ENCODE assay signal across 16 cellular contexts in the genomic region with DNA sequence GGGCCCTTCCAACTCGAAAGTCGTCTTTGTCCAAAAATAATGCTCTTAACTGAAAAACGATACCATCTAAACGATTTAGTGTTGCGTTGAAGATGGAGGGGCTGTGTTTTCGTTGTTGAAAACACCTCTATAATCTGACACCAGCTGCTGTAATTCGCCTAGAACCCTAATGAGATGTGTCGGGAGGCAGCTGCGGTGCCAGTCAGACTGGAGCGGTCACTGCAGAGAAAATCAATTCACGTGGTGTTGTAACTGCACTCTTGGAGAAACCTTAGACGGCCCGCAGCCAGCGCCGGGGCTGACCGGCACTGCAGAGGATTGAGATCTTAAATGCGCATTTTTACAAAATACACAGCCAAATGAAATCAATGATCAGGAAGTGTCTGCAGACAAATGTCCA.
A peak's percentile ranks its signal among the peaks of the same experiment; 100 is the strongest.
DNase-seq lines count a peak whose midpoint lies in the region; ATAC-seq and TF ChIP-seq lines count a peak whose summit lies in the region.
"Had no signal": no experiment of that assay in that cellular context is flagged by ENCODE, and none has a peak within 500 bp of the region (broad histone marks: within the 10 kb centered on the region; RNA-seq: fewer than 3 reads in every experiment).

No MANE protein-coding gene starts in this region.

- H3K4me3 Mint-ChIP-seq in GM23338 (no peak overlapping the region; the same call in 2 of the 3 replicates), glutamatergic neuron (ENCODE audit: unreplicated experiment) (peak overlapping the region; percentile 81)
- H3K4me3 Mint-ChIP-seq: activated CD4-positive, alpha-beta T cell treated with anti-CD3 and anti-CD28 coated beads, Interleukin-2, amount 10 ng/mL, durations not matched to agents 7 days and 5 days; CD8-positive, alpha-beta T cell had no signal

- H3K79me2 ChIP-seq in GM23338 (replicated peaks; ENCODE audit: insufficient read depth), result no peaks in the 10 kb centered on the region

- peak overlapping the region; percentile 67; the same call in 1 of the 2 replicates for H3K27ac Mint-ChIP-seq in GM23338
- H3K27ac Mint-ChIP-seq in glutamatergic neuron (ENCODE audit: unreplicated experiment), result peak overlapping the region; percentile 96
- H3K27ac Mint-ChIP-seq: activated CD4-positive, alpha-beta T cell treated with anti-CD3 and anti-CD28 coated beads, Interleukin-2, amount 10 ng/mL, durations not matched to agents 7 days and 5 days; CD8-positive, alpha-beta T cell had no signal

- peak; percentile 48; the same call in 2 of the 3 replicates for ATAC-seq in GM23338
- ATAC-seq: CD8-positive, alpha-beta T cell had no signal

- no peaks in the 10 kb centered on the region for H3K27me3 ChIP-seq in GM23338 (ENCODE audit: insufficient read depth)
- H3K27me3 ChIP-seq: breast epithelium, testis had no signal

- DNase-seq in GM23338 (ENCODE audit: low spot score) (peak; percentile 17), NCI-H2171 (lab: John Stamatoyannopoulos, UW) (peak; percentile 29), glutamatergic neuron (peak; percentile 80), retina (peak; percentile 63), coronary artery (ENCODE audit: low spot score) (no peak), AML-193 (lab: John Stamatoyannopoulos, UW) (no peak), amniotic stem cell (lab: John Stamatoyannopoulos, UW) (no peak)
- DNase-seq: activated CD4-positive, alpha-beta T cell treated with anti-CD3 and anti-CD28 coated beads, Interleukin-2, amount 10 ng/mL, durations not matched to agents 7 days and 5 days; activated CD8-positive, alpha-beta memory T cell treated with anti-CD3 and anti-CD28 coated beads, Interleukin-2, amount 50 U/mL, for 4 hours; CD8-positive, alpha-beta T cell; dermis blood vessel endothelial cell; Karpas-422; NCI-H1092 treated with DMSO at 0.1 percent for 48 hours; NCI-H226; testis had no signal

- TF ChIP-seq CTCF in GM23338 (conservative IDR thresholded peaks at IDR 0.05; ENCODE audit: low read depth in 2 of 2), result no peak
- TF ChIP-seq CTCF in glutamatergic neuron (IDR thresholded peaks at IDR 0.05; ENCODE audit: partially characterized antibody, unreplicated experiment), result no peak
- no peak for TF ChIP-seq CTCF in coronary artery (IDR thresholded peaks at IDR 0.05)

- H3K27ac ChIP-seq in GM23338 (ENCODE audit: low read depth) (no peak overlapping the region), coronary artery (no peak overlapping the region)
- H3K27ac ChIP-seq: breast epithelium, testis had no signal

- no peaks in the 10 kb centered on the region for H3K9me3 Mint-ChIP-seq in GM23338
- H3K9me3 Mint-ChIP-seq in glutamatergic neuron (ENCODE audit: unreplicated experiment), result peaks cover 6% of the 10 kb centered on the region
- H3K9me3 Mint-ChIP-seq: activated CD4-positive, alpha-beta T cell treated with anti-CD3 and anti-CD28 coated beads, Interleukin-2, amount 10 ng/mL, durations not matched to agents 7 days and 5 days; CD8-positive, alpha-beta T cell had no signal

- H3K4me1 Mint-ChIP-seq in GM23338 (peaks cover 13% of the 10 kb centered on the region; the same call in 2 of the 3 replicates), glutamatergic neuron (ENCODE audit: low read depth, unreplicated experiment) (peaks cover 28% of the 10 kb centered on the region)
- H3K4me1 Mint-ChIP-seq: activated CD4-positive, alpha-beta T cell treated with anti-CD3 and anti-CD28 coated beads, Interleukin-2, amount 10 ng/mL, durations not matched to agents 7 days and 5 days had no signal

- no peaks in the 10 kb centered on the region for H4K20me1 ChIP-seq in GM23338 (replicated peaks; ENCODE audit: insufficient read depth)

- no peak overlapping the region for H2AFZ ChIP-seq in GM23338

- H3K4me3 ChIP-seq in GM23338 (no peak overlapping the region), coronary artery (no peak overlapping the region)
- H3K4me3 ChIP-seq: breast epithelium, testis had no signal

- H3K27me3 Mint-ChIP-seq in GM23338 (ENCODE audit: insufficient read depth, low read depth, poor library complexity) (peaks cover 1% of the 10 kb centered on the region), glutamatergic neuron (ENCODE audit: unreplicated experiment) (peaks cover 4% of the 10 kb centered on the region)

- 0 out of 2 replicates have a peak overlapping the region, but pooled peaks have one; percentile 19 for H3K4me2 ChIP-seq in GM23338

- H3K36me3 ChIP-seq in GM23338 (ENCODE audit: insufficient read depth), result no peaks in the 10 kb centered on the region
- H3K36me3 ChIP-seq: breast epithelium had no signal

- H3F3A ChIP-seq in GM23338 (replicated peaks; ENCODE audit: low read depth), result no peaks in the 10 kb centered on the region

- H3K4me1 ChIP-seq in GM23338 (ENCODE audit: insufficient read depth), result no peaks in the 10 kb centered on the region
- H3K4me1 ChIP-seq: breast epithelium, testis had no signal

- H3K9me2 ChIP-seq in GM23338 (ENCODE audit: insufficient read depth), result no peaks in the 10 kb centered on the region

- H3K36me3 Mint-ChIP-seq in GM23338 (ENCODE audit: low read depth) (no peaks in the 10 kb centered on the region), glutamatergic neuron (ENCODE audit: unreplicated experiment) (no peaks in the 10 kb centered on the region)
- H3K36me3 Mint-ChIP-seq: CD8-positive, alpha-beta T cell had no signal

TF ChIP-seq in GM23338, 12 proteins besides CTCF, POLR2A, EP300 and RAD21:
- TF ChIP-seq STAT1 (IDR thresholded peaks at IDR 0.05; ENCODE audit: unreplicated experiment) (no peak), REST (IDR thresholded peaks at IDR 0.05; ENCODE audit: unreplicated experiment) (no peak), EZH2 (IDR thresholded peaks at IDR 0.05; ENCODE audit: low read depth, unreplicated experiment) (no peak), JUNB (IDR thresholded peaks at IDR 0.05; ENCODE audit: unreplicated experiment) (no peak), POLR2AphosphoS5 (IDR thresholded peaks at IDR 0.05; ENCODE audit: low read depth) (no peak), ZNF331 (CRISPR knock-in tag; IDR thresholded peaks at IDR 0.05; ENCODE audit: low read depth) (no peak), ZNF114 (CRISPR knock-in tag; IDR thresholded peaks at IDR 0.05) (no peak), NANOG (IDR thresholded peaks at IDR 0.05; ENCODE audit: borderline replicate concordance) (no peak), CREB1 (CRISPR knock-in tag; IDR thresholded peaks at IDR 0.05; ENCODE audit: low read depth) (no peak)
- TF ChIP-seq, protein P1, sequence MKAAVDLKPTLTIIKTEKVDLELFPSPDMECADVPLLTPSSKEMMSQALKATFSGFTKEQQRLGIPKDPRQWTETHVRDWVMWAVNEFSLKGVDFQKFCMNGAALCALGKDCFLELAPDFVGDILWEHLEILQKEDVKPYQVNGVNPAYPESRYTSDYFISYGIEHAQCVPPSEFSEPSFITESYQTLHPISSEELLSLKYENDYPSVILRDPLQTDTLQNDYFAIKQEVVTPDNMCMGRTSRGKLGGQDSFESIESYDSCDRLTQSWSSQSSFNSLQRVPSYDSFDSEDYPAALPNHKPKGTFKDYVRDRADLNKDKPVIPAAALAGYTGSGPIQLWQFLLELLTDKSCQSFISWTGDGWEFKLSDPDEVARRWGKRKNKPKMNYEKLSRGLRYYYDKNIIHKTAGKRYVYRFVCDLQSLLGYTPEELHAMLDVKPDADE (IDR thresholded peaks at IDR 0.05), result no peak

Comparison
In these comparisons a context has a peak if more than half of its experiments do, and no peak if none do; other contexts are left out.
1. DNase-seq: peak in GM23338 (single experiment), NCI-H2171 (single experiment), glutamatergic neuron (single experiment) and retina (single experiment); none in coronary artery (single experiment), AML-193 (0 of 2) and amniotic stem cell (single experiment).